In genomic region chr7:19773361-19773760, GRCh38 we compare ENCODE assay signal across 10 cellular contexts.
DNase-seq lines count a peak whose midpoint lies in the region; ATAC-seq lines count a peak whose summit lies in the region.
"Had no signal": no experiment of that assay in that cellular context is flagged by ENCODE, and none has a peak within 500 bp of the region (broad histone marks: within the 10 kb centered on the region; RNA-seq: fewer than 3 reads in every experiment).

Gene TMEM196, minus strand, starts transcription at chr7:19773617. Its CDS starts 921 bp downstream, at chr7:19772696.

- no peaks in the 10 kb centered on the region for H3K36me3 Mint-ChIP-seq in activated naive CD4-positive, alpha-beta T cell treated with anti-CD3 and anti-CD28 coated beads, Interleukin-2, amount 10 ng/mL, durations not matched to agents 7 days and 5 days

- H3K4me3 Mint-ChIP-seq in stimulated activated naive CD8-positive, alpha-beta T cell treated with anti-CD3 and anti-CD28 coated beads, Interleukin-15, amount 100 ng/mL, for 72 hours: peak within 1 kb of the TSS; percentile 35 to 71
- H3K4me3 Mint-ChIP-seq in activated naive CD4-positive, alpha-beta T cell treated with anti-CD3 and anti-CD28 coated beads, Interleukin-2, amount 10 ng/mL, durations not matched to agents 7 days and 5 days: no peak within 1 kb of the TSS

- ATAC-seq in stimulated activated naive CD8-positive, alpha-beta T cell treated with anti-CD3 and anti-CD28 coated beads, Interleukin-15, amount 100 ng/mL, for 72 hours: peak; percentile 12
- ATAC-seq in GM18502 (IDR thresholded peaks at IDR 0.05; ENCODE audit: poor library complexity, unreplicated experiment): no peak

- peaks cover 42% of the 10 kb centered on the region for H3K27me3 Mint-ChIP-seq in stimulated activated naive CD8-positive, alpha-beta T cell treated with anti-CD3 and anti-CD28 coated beads, Interleukin-15, amount 100 ng/mL, for 72 hours
- peaks cover 22% of the 10 kb centered on the region for H3K27me3 Mint-ChIP-seq in activated naive CD4-positive, alpha-beta T cell treated with anti-CD3 and anti-CD28 coated beads, Interleukin-2, amount 10 ng/mL, durations not matched to agents 7 days and 5 days

- peak; percentile 37 for DNase-seq in NCI-H1105 treated with DMSO at 0.1 percent for 48 hours (lab: John Stamatoyannopoulos, UW)
- no peak for DNase-seq in NCI-H1105 (lab: John Stamatoyannopoulos, UW)
- DNase-seq in caudate nucleus (lab: John Stamatoyannopoulos, UW): peak in 33 of 61 donors; percentile 1 to 58 (median 39)
- peak; percentile 47 for DNase-seq in left kidney (ENCODE audit: low read depth, low spot score)
- DNase-seq in stimulated activated naive CD8-positive, alpha-beta T cell treated with anti-CD3 and anti-CD28 coated beads, Interleukin-15, amount 100 ng/mL, for 72 hours: no peak
- no peak for DNase-seq in activated naive CD4-positive, alpha-beta T cell treated with anti-CD3 and anti-CD28 coated beads, Interleukin-2, amount 10 ng/mL, durations not matched to agents 7 days and 5 days
- no peak for DNase-seq in NCI-H1092 treated with DMSO at 0.1 percent for 48 hours (lab: John Stamatoyannopoulos, UW)
- DNase-seq: 8988T; stimulated activated CD4-positive, alpha-beta T cell treated with anti-CD3 and anti-CD28 coated beads, Interleukin-1b, Interleukin-23, amount 100 ng/mL, for 48 hours had no signal

- H3K27ac ChIP-seq in caudate nucleus (ENCODE audit: low read depth, low read length): no peak within 1 kb of the TSS

- H3K4me1 Mint-ChIP-seq in stimulated activated naive CD8-positive, alpha-beta T cell treated with anti-CD3 and anti-CD28 coated beads, Interleukin-15, amount 100 ng/mL, for 72 hours: peaks cover 16% of the 10 kb centered on the region
- H3K4me1 Mint-ChIP-seq in activated naive CD4-positive, alpha-beta T cell treated with anti-CD3 and anti-CD28 coated beads, Interleukin-2, amount 10 ng/mL, durations not matched to agents 7 days and 5 days: peaks cover 3% of the 10 kb centered on the region

- CTCF ChIA-PET in activated naive CD4-positive, alpha-beta T cell treated with anti-CD3 and anti-CD28 coated beads, Interleukin-2, amount 10 ng/mL, durations not matched to agents 7 days and 5 days (lab: Charles Lee): no interaction called here

- H3K9me3 Mint-ChIP-seq in stimulated activated naive CD8-positive, alpha-beta T cell treated with anti-CD3 and anti-CD28 coated beads, Interleukin-15, amount 100 ng/mL, for 72 hours: no peaks in the 10 kb centered on the region
- H3K9me3 Mint-ChIP-seq in activated naive CD4-positive, alpha-beta T cell treated with anti-CD3 and anti-CD28 coated beads, Interleukin-2, amount 10 ng/mL, durations not matched to agents 7 days and 5 days: no peaks in the 10 kb centered on the region

- no peak within 1 kb of the TSS for H3K27ac Mint-ChIP-seq in stimulated activated naive CD8-positive, alpha-beta T cell treated with anti-CD3 and anti-CD28 coated beads, Interleukin-15, amount 100 ng/mL, for 72 hours
- H3K27ac Mint-ChIP-seq in activated naive CD4-positive, alpha-beta T cell treated with anti-CD3 and anti-CD28 coated beads, Interleukin-2, amount 10 ng/mL, durations not matched to agents 7 days and 5 days: no peak within 1 kb of the TSS

Comparison
In these comparisons a context has a peak if more than half of its experiments do, and no peak if none do; other contexts are left out.
1. DNase-seq: peak in NCI-H1105 treated with DMSO at 0.1 percent for 48 hours (single experiment), caudate nucleus (33 of 61) and left kidney (single experiment); none in NCI-H1105 (single experiment), stimulated activated naive CD8-positive, alpha-beta T cell treated with anti-CD3 and anti-CD28 coated beads, Interleukin-15, amount 100 ng/mL, for 72 hours (0 of 2), activated naive CD4-positive, alpha-beta T cell treated with anti-CD3 and anti-CD28 coated beads, Interleukin-2, amount 10 ng/mL, durations not matched to agents 7 days and 5 days (single experiment) and NCI-H1092 treated with DMSO at 0.1 percent for 48 hours (single experiment).